10 cellular contexts compared by ENCODE assay signal in the genomic region with DNA sequence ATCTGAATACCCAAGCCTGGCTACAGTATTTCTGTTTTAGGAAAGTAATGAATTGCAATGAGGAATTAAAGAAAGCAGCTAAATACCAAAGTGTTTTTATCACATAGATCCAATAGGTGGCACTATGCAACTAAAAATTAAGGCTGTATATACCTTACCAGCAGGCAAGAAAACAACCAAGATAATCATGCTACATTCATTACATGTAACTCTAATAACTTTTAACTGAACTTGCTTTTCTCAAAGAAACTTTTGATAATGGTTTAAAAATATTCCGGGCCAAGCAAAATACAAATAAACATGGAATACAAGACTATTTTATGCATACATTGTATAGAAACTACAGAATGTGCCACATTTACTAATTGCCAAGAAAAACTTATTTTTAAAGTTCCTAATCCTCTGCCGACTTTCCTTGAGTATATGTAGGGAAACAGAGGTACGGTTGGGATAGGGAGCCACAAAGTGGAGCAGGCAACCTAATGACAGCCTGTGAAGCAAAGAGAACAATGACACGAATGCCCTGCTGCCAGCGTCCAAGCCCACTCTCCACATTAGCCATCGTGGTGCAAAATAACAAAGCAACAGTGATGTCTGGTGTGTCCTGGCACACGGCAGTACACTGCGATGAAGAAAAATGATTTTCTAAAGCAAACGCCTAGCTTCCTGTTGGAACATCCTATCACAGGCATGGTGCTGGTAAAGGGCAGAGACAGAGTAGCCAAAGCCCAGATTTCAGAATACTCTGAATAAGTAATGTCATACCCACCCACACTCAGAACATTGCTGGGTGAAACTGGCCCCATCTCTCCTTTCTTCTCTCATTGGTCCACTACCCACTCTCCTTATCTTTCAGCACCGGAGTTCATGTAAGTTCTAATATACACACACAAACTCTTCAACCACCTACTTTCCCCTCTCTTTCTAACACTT.
A peak's percentile ranks its signal among the peaks of the same experiment; 100 is the strongest.
DNase-seq lines count a peak whose midpoint lies in the region; ATAC-seq and TF ChIP-seq lines count a peak whose summit lies in the region.
"Had no signal": no experiment of that assay in that cellular context is flagged by ENCODE, and none has a peak within 500 bp of the region (broad histone marks: within the 10 kb centered on the region; RNA-seq: fewer than 3 reads in every experiment).

No MANE protein-coding gene starts in this region.

- no peak overlapping the region for H3K4me3 ChIP-seq in HEK293 (ENCODE audit: low read depth, low read length)
- H3K4me3 ChIP-seq in left ventricle myocardium inferior = peak overlapping the region; percentile 41
- peak overlapping the region in 3 of 4 donors; percentile 10 to 28 (median 22) for H3K4me3 ChIP-seq in sigmoid colon
- H3K4me3 ChIP-seq: BLaER1 had no signal

- WGBS in sigmoid colon, 2 donors = 72 to 74% methylated on average over 10 of the region's 10 CpGs

- peaks cover 39% of the 10 kb centered on the region for H3K36me3 Mint-ChIP-seq in activated T-helper 17 cell treated with anti-CD3 and anti-CD28 coated beads, Interleukin-2, amount 50 U/mL, for 72 hours (ENCODE audit: low read depth)

- no peak overlapping the region for H3K27ac ChIP-seq in HEK293 (ENCODE audit: extremely low read depth, low read depth, low read length)
- H3K27ac ChIP-seq in left ventricle myocardium inferior (replicated peaks) = peak overlapping the region; percentile 81
- peak overlapping the region; percentile 83 to 88 (median 85) for H3K27ac ChIP-seq in sigmoid colon
- H3K27ac ChIP-seq: BLaER1 had no signal

- CTCF ChIA-PET in HEK293 (lab: Yijun Ruan, JAX) = interaction anchor here (0.6 to 6.4 kb wide), 15 partner anchors 12 to 199 kb away, joined by 3 to 50 read pairs (median 4); partner anchors contain the start of genes SEC24D and SYNPO2

- DNase-seq in NCI-H1417 (lab: John Stamatoyannopoulos, UW) = peak; percentile 3 to 71 (median 5)
- DNase-seq in NCI-H1417 treated with DMSO at 0.1 percent for 48 hours (lab: John Stamatoyannopoulos, UW) = no peak
- peak; percentile 64 for DNase-seq in NCI-H1092 treated with DMSO at 0.1 percent for 48 hours (lab: John Stamatoyannopoulos, UW)
- DNase-seq in left ventricle myocardium inferior = no peak
- no peak for DNase-seq in sigmoid colon

- H3K27ac Mint-ChIP-seq in activated T-helper 17 cell treated with anti-CD3 and anti-CD28 coated beads, Interleukin-2, amount 50 U/mL, for 72 hours = no peak overlapping the region
- H3K27ac Mint-ChIP-seq: activated naive CD8-positive, alpha-beta T cell had no signal

- H3K27me3 ChIP-seq in left ventricle myocardium inferior (ENCODE audit: low read depth) = no peaks in the 10 kb centered on the region
- no peaks in the 10 kb centered on the region for H3K27me3 ChIP-seq in sigmoid colon
- H3K27me3 ChIP-seq: BLaER1 had no signal

- no peak for TF ChIP-seq EP300 in sigmoid colon (IDR thresholded peaks at IDR 0.05)

- H3K4me1 Mint-ChIP-seq in activated T-helper 17 cell treated with anti-CD3 and anti-CD28 coated beads, Interleukin-2, amount 50 U/mL, for 72 hours = no peaks in the 10 kb centered on the region

- no peaks in the 10 kb centered on the region for H3K27me3 Mint-ChIP-seq in activated T-helper 17 cell treated with anti-CD3 and anti-CD28 coated beads, Interleukin-2, amount 50 U/mL, for 72 hours
- H3K27me3 Mint-ChIP-seq: activated naive CD8-positive, alpha-beta T cell had no signal

- POLR2A ChIA-PET in HEK293 (lab: Yijun Ruan, JAX) = interaction anchor here (1.0 kb wide), 1 partner anchor 116 kb away, joined by 3 read pairs; the partner anchor contains the start of gene SYNPO2

- H3K9me3 ChIP-seq in HEK293 (ENCODE audit: control insufficient read depth, insufficient read depth, low read depth, low read length) (no peaks in the 10 kb centered on the region), left ventricle myocardium inferior (replicated peaks) (peaks cover 4% of the 10 kb centered on the region), sigmoid colon (no peaks in the 10 kb centered on the region)
- H3K9me3 ChIP-seq: BLaER1 had no signal

- TF ChIP-seq POLR2A in sigmoid colon (IDR thresholded peaks at IDR 0.05) = no peak

- H3K9me3 Mint-ChIP-seq in activated T-helper 17 cell treated with anti-CD3 and anti-CD28 coated beads, Interleukin-2, amount 50 U/mL, for 72 hours = no peaks in the 10 kb centered on the region

- H3K4me1 ChIP-seq in HEK293 (ENCODE audit: control insufficient read depth, insufficient read depth, low read length) (no peaks in the 10 kb centered on the region), left ventricle myocardium inferior (peaks cover 84% of the 10 kb centered on the region), sigmoid colon (peaks cover 0 to 67% (median 50%) of the 10 kb centered on the region in 4 donors)
- H3K4me1 ChIP-seq: BLaER1 had no signal

- H3K4me3 Mint-ChIP-seq in activated T-helper 17 cell treated with anti-CD3 and anti-CD28 coated beads, Interleukin-2, amount 50 U/mL, for 72 hours = no peak overlapping the region
- H3K4me3 Mint-ChIP-seq: activated naive CD8-positive, alpha-beta T cell had no signal

- H3K36me3 ChIP-seq in HEK293 (ENCODE audit: control insufficient read depth in 2 of 2, insufficient read depth in 1 of 2, low read length in 2 of 2) (peaks cover 0 to 7% of the 10 kb centered on the region in 2 experiments; a peak in 1 of 3 replicates), left ventricle myocardium inferior (peaks cover 9% of the 10 kb centered on the region), sigmoid colon (peaks cover 0 to 7% (median 0%) of the 10 kb centered on the region in 4 donors)

- intact Hi-C loops in left ventricle myocardium inferior (cut with micrococcal nuclease) (loop anchor here (5.0 kb wide), 2 partner anchors 120 to 195 kb away; no protein-coding TSS in a partner anchor), sigmoid colon (cut with DNase I) (loop anchor here (2.0 to 5.0 kb wide), 4 partner anchors 32 to 196 kb away; partner anchors contain the start of genes SEC24D and SYNPO2)

- no peak for TF ChIP-seq CTCF in HEK293 (tag by site-specific recombination; IDR thresholded peaks at IDR 0.05)
- peak; percentile 71 for TF ChIP-seq CTCF in left ventricle myocardium inferior (IDR thresholded peaks at IDR 0.05; ENCODE audit: borderline replicate concordance)
- TF ChIP-seq CTCF in sigmoid colon (IDR thresholded peaks at IDR 0.05) = peak; percentile 47 to 68 (median 64)

- ATAC-seq in activated T-helper 17 cell treated with anti-CD3 and anti-CD28 coated beads, Interleukin-2, amount 50 U/mL, for 72 hours (replicated peaks) = peak; percentile 52
- no peak for ATAC-seq in GM19397 (IDR thresholded peaks at IDR 0.05; ENCODE audit: unreplicated experiment)

TF ChIP-seq in HEK293, 187 proteins besides CTCF, POLR2A, EP300 and RAD21:
- TF ChIP-seq ZFHX2 (tag by site-specific recombination; conservative IDR thresholded peaks at IDR 0.05) = peak; percentile 29; the same call in 1 of the 2 replicates
- TF ChIP-seq ZNF830 (tag by site-specific recombination; IDR thresholded peaks at IDR 0.05; ENCODE audit: low read depth) = no peak
- no peak for TF ChIP-seq ZNF785 (tag by site-specific recombination; IDR thresholded peaks at IDR 0.05)
- no peak for TF ChIP-seq PBX3 (CRISPR knock-in tag; IDR thresholded peaks at IDR 0.05)
- peak; percentile 87 for TF ChIP-seq ZNF654 (tag by site-specific recombination; IDR thresholded peaks at IDR 0.05; ENCODE audit: low read depth)
- TF ChIP-seq ZNF791 (tag by site-specific recombination; IDR thresholded peaks at IDR 0.05) = no peak

Comparison
In these comparisons a context has a peak if more than half of its experiments do, and no peak if none do; other contexts are left out.
1. DNase-seq: peak in NCI-H1417 (3 of 3) and NCI-H1092 treated with DMSO at 0.1 percent for 48 hours (single experiment); none in NCI-H1417 treated with DMSO at 0.1 percent for 48 hours (single experiment), left ventricle myocardium inferior (single experiment) and sigmoid colon (single experiment).